15 cellular contexts compared by ENCODE assay signal in genomic region chr14:103501041-103501870, GRCh38. TPM values are rescaled to one million over a fixed set of nuclear protein-coding genes. Genes with fewer than 3 reads are reported as not detected.
DNase-seq lines count a peak whose midpoint lies in the region; ATAC-seq and TF ChIP-seq lines count a peak whose summit lies in the region.
"Had no signal": no experiment of that assay in that cellular context is flagged by ENCODE, and none has a peak within 500 bp of the region (broad histone marks: within the 10 kb centered on the region; RNA-seq: fewer than 3 reads in every experiment).

No MANE protein-coding gene starts in this region.

- POLR2A ChIA-PET in MCF 10A (lab: Yijun Ruan, JAX): interaction anchor here (0.8 kb wide), 1 partner anchor 9 kb away, joined by 3 read pairs; no protein-coding TSS in a partner anchor

- no peak for TF ChIP-seq POLR2A in adrenal gland (IDR thresholded peaks at IDR 0.05)

- in situ Hi-C loops in mammary epithelial cell (cut with MboI; ENCODE audit: low sequenced_read_pairs in 2 of 2): loop anchor here in 1 of 2 donors (5.0 kb wide), 1 partner anchor 56 kb away; no protein-coding TSS in a partner anchor

- no peaks in the 10 kb centered on the region for H3K27me3 Mint-ChIP-seq in MCF 10A (ENCODE audit: insufficient read depth, unreplicated experiment)
- no peaks in the 10 kb centered on the region for H3K27me3 Mint-ChIP-seq in stimulated activated memory B cell treated with anti-CD40 and anti-IgM and Interleukin-4, amounts not matched to agents 10 μg/mL and 1 μg/mL and 100 μg/mL, for 72 hours

- H3K27ac ChIP-seq in mammary epithelial cell (ENCODE audit: insufficient read depth, low read depth, low read length) (no peak overlapping the region), adrenal gland (no peak overlapping the region), temporal lobe (ENCODE audit: low read depth, low read length) (peak overlapping the region; percentile 38), left lung (no peak overlapping the region)
- H3K27ac ChIP-seq: cardiac muscle cell, KMS-11, parathyroid adenoma had no signal

- H3K4me1 ChIP-seq in mammary epithelial cell (ENCODE audit: insufficient read depth, low read length) (peaks cover 4% of the 10 kb centered on the region), adrenal gland (replicated peaks in 1 of 2) (peaks cover 0 to 16% of the 10 kb centered on the region in 2 donors), left lung (peaks cover 0 to 3% of the 10 kb centered on the region in 2 donors)
- H3K4me1 ChIP-seq: parathyroid adenoma had no signal

- DNase-seq in MCF 10A (ENCODE audit: unreplicated experiment): no peak
- DNase-seq in mammary epithelial cell: no peak
- DNase-seq in adrenal gland: peak in 4 of 7 donors; percentile 9 to 59 (median 17)
- DNase-seq in myocyte (ENCODE audit: low read depth): peak; percentile 95
- no peak for DNase-seq in anterior cingulate cortex (lab: John Stamatoyannopoulos, UW)
- DNase-seq in left lung: no peak
- DNase-seq: activated naive CD4-positive, alpha-beta T cell treated with anti-CD3 and anti-CD28 coated beads for 36 hours; NCI-H510A treated with DMSO at 0.1 percent for 48 hours; PC-3; SK-N-SH had no signal

- H3K36me3 Mint-ChIP-seq in MCF 10A (ENCODE audit: insufficient read depth, unreplicated experiment): peaks cover 78% of the 10 kb centered on the region
- H3K36me3 Mint-ChIP-seq in stimulated activated memory B cell treated with anti-CD40 and anti-IgM and Interleukin-4, amounts not matched to agents 10 μg/mL and 1 μg/mL and 100 μg/mL, for 72 hours: peaks cover 62% of the 10 kb centered on the region

- peaks cover 2% of the 10 kb centered on the region for H4K20me1 ChIP-seq in mammary epithelial cell (ENCODE audit: insufficient read depth, low read length)

- no peak overlapping the region for H3K4me2 ChIP-seq in mammary epithelial cell (ENCODE audit: insufficient read depth, low read depth, low read length)
- H3K4me2 ChIP-seq: KMS-11, SK-N-SH had no signal

- TF ChIP-seq CTCF in MCF 10A (IDR thresholded peaks at IDR 0.05; ENCODE audit: unreplicated experiment) (no peak), mammary epithelial cell (conservative IDR thresholded peaks at IDR 0.05 in 1 of 2, IDR thresholded peaks at IDR 0.05 in 1 of 2; ENCODE audit: extremely low read depth in 1 of 2, insufficient read depth in 1 of 2, low read depth in 1 of 2, low read length in 2 of 2) (no peak), adrenal gland (IDR thresholded peaks at IDR 0.05) (no peak), left lung (IDR thresholded peaks at IDR 0.05) (no peak)

- BruUV-seq in MCF 10A (replicated peaks; lab: Mats Ljungman, UMichigan) (no TSS peak), mammary epithelial cell (replicated peaks; lab: Mats Ljungman, UMichigan) (no TSS peak)

- no peak overlapping the region for H2AFZ ChIP-seq in mammary epithelial cell (ENCODE audit: low read depth, low read length)
- H2AFZ ChIP-seq: parathyroid adenoma had no signal

- peaks cover 35% of the 10 kb centered on the region for H3K36me3 ChIP-seq in mammary epithelial cell (ENCODE audit: insufficient read depth, low read length)
- peaks cover 4 to 67% of the 10 kb centered on the region in 2 donors for H3K36me3 ChIP-seq in adrenal gland (replicated peaks in 1 of 2)
- peaks cover 0 to 92% of the 10 kb centered on the region in 2 donors for H3K36me3 ChIP-seq in left lung

- 87% methylated on average over 8 of the region's 11 CpGs for WGBS in mammary epithelial cell (ENCODE audit: low coverage, missing lambda C conversion rate)
- WGBS in adrenal gland, 4 donors: 66 to 82% (median 75%) methylated on average over 10 to 11 of the region's 11 CpGs

- H3K4me3 ChIP-seq in mammary epithelial cell (replicated peaks in 1 of 3; ENCODE audit: insufficient read depth in 1 of 3, low read depth in 2 of 3, low read length in 3 of 3) (no peak overlapping the region), adrenal gland (no peak overlapping the region), left lung (no peak overlapping the region)
- H3K4me3 ChIP-seq: cardiac muscle cell had no signal

- H3K9ac ChIP-seq in mammary epithelial cell (ENCODE audit: insufficient read depth, low read length): no peak overlapping the region
- H3K9ac ChIP-seq: KMS-11, parathyroid adenoma, SK-N-SH had no signal

- no peak for ATAC-seq in left lung
- ATAC-seq in stimulated activated memory B cell treated with anti-CD40 and anti-IgM and Interleukin-4, amounts not matched to agents 10 μg/mL and 1 μg/mL and 100 μg/mL, for 72 hours: no peak
- ATAC-seq: PC-3 had no signal

- H3K27ac Mint-ChIP-seq in MCF 10A (ENCODE audit: low read depth, unreplicated experiment): peak overlapping the region; percentile 51
- no peak overlapping the region for H3K27ac Mint-ChIP-seq in stimulated activated memory B cell treated with anti-CD40 and anti-IgM and Interleukin-4, amounts not matched to agents 10 μg/mL and 1 μg/mL and 100 μg/mL, for 72 hours
- H3K27ac Mint-ChIP-seq: activated naive CD4-positive, alpha-beta T cell treated with anti-CD3 and anti-CD28 coated beads for 36 hours had no signal

- H3K9me3 Mint-ChIP-seq in MCF 10A (ENCODE audit: unreplicated experiment): no peaks in the 10 kb centered on the region
- H3K9me3 Mint-ChIP-seq in stimulated activated memory B cell treated with anti-CD40 and anti-IgM and Interleukin-4, amounts not matched to agents 10 μg/mL and 1 μg/mL and 100 μg/mL, for 72 hours: no peaks in the 10 kb centered on the region
- H3K9me3 Mint-ChIP-seq: activated naive CD4-positive, alpha-beta T cell treated with anti-CD3 and anti-CD28 coated beads for 36 hours had no signal

- H3K9me3 ChIP-seq in mammary epithelial cell (replicated peaks; ENCODE audit: insufficient read depth, low read length) (no peaks in the 10 kb centered on the region), adrenal gland (replicated peaks in 1 of 3) (no peaks in the 10 kb centered on the region), left lung (no peaks in the 10 kb centered on the region)
- H3K9me3 ChIP-seq: SK-N-SH had no signal

- no peak overlapping the region for H3K4me3 Mint-ChIP-seq in MCF 10A (ENCODE audit: unreplicated experiment)
- no peak overlapping the region for H3K4me3 Mint-ChIP-seq in stimulated activated memory B cell treated with anti-CD40 and anti-IgM and Interleukin-4, amounts not matched to agents 10 μg/mL and 1 μg/mL and 100 μg/mL, for 72 hours
- H3K4me3 Mint-ChIP-seq: activated naive CD4-positive, alpha-beta T cell treated with anti-CD3 and anti-CD28 coated beads for 36 hours had no signal

- intact Hi-C loops in MCF 10A (cut with micrococcal nuclease): no loop called here
- intact Hi-C loops in mammary epithelial cell (cut with micrococcal nuclease): no loop called here
- intact Hi-C loops in adrenal gland (cut with DNase I): loop anchor here (2.0 to 5.0 kb wide), 2 partner anchors 46 kb away; no protein-coding TSS in a partner anchor
- intact Hi-C loops in left lung (cut with DNase I): no loop called here

- H3K27me3 ChIP-seq in mammary epithelial cell (ENCODE audit: insufficient read depth, low read length) (no peaks in the 10 kb centered on the region), adrenal gland (no peaks in the 10 kb centered on the region), left lung (no peaks in the 10 kb centered on the region)
- H3K27me3 ChIP-seq: cardiac muscle cell had no signal

- H3K79me2 ChIP-seq in mammary epithelial cell (ENCODE audit: insufficient read depth, low read length): peaks cover 33% of the 10 kb centered on the region
- H3K79me2 ChIP-seq: parathyroid adenoma had no signal

- H3K4me1 Mint-ChIP-seq in MCF 10A (ENCODE audit: insufficient read depth, unreplicated experiment): peaks cover 8% of the 10 kb centered on the region
- peaks cover 9% of the 10 kb centered on the region for H3K4me1 Mint-ChIP-seq in stimulated activated memory B cell treated with anti-CD40 and anti-IgM and Interleukin-4, amounts not matched to agents 10 μg/mL and 1 μg/mL and 100 μg/mL, for 72 hours

- dilution Hi-C loops in mammary epithelial cell (cut with HindIII; ENCODE audit: low sequenced_read_pairs): no loop called here

- CTCF ChIA-PET in MCF 10A (lab: Yijun Ruan, JAX) (interaction anchor here (1.0 to 7.4 kb wide), 4 partner anchors 10 to 51 kb away, joined by 3 to 52 read pairs (median 4); no protein-coding TSS in a partner anchor), mammary epithelial cell (lab: Charles Lee; ENCODE audit: low non-redundant PET) (no interaction called here)

RNA-seq across cellular contexts. Expression of gene CKB, which starts 21.4 kb away (rescaled TPM):
- 5.7 and 8.5 TPM in 2 replicates for total RNA-seq in MCF 10A (2022)
- total RNA-seq in mammary epithelial cell: 10 to 100 TPM in 1 of 2 donors, 1 to 10 TPM in 1; 8.7 to 45.8 TPM
- polyA plus RNA-seq in mammary epithelial cell: 6.4 TPM
- polyA minus RNA-seq in mammary epithelial cell: not detected
- 100 to 1,000 TPM in 7 of 8 donors, 10 to 100 TPM in 1; 95.6 to 410 (median 198) TPM for total RNA-seq in adrenal gland
- 100 to 1,000 TPM in 2 of 3 donors, 10 to 100 TPM in 1; 11.0 to 383 (median 303) TPM for polyA plus RNA-seq in adrenal gland
- 1,659 and 1,729 TPM in 2 replicates for total RNA-seq in myocyte
- 486 TPM for polyA plus RNA-seq in myocyte (2012)
- 249 TPM for total RNA-seq in temporal lobe
- total RNA-seq in left lung: 100 to 1,000 TPM; 129 to 272 TPM

RNA-seq across cellular contexts. Expression of gene TRMT61A, which starts 27.7 kb away (rescaled TPM):
- total RNA-seq in MCF 10A (2022) (10.2 and 15.8 TPM in 2 replicates), mammary epithelial cell (10 to 100 TPM in 1 of 2 donors, 1 to 10 TPM in 1; 8.8 to 13.3 TPM), adrenal gland (10 to 100 TPM in 7 of 8 donors, 1 to 10 TPM in 1; 9.7 to 18.1 (median 13.5) TPM), myocyte (14.4 and 18.5 TPM in 2 replicates), temporal lobe (4.7 TPM), left lung (10 to 100 TPM in 1 of 2 donors, 1 to 10 TPM in 1; 8.6 to 12.6 TPM)
- polyA plus RNA-seq in mammary epithelial cell (7.7 TPM), adrenal gland (10 to 100 TPM in 2 of 3 donors, 1 to 10 TPM in 1; 2.5 to 26.0 (median 17.1) TPM)
- polyA minus RNA-seq in mammary epithelial cell: 3.9 TPM
- 14.1 TPM for polyA plus RNA-seq in myocyte (2012)

Comparison
In these comparisons a context has a peak if more than half of its experiments do, and no peak if none do; other contexts are left out.
1. DNase-seq: peak in adrenal gland (4 of 7) and myocyte (single experiment); none in MCF 10A (single experiment), mammary epithelial cell (single experiment), anterior cingulate cortex (0 of 58) and left lung (0 of 2).
2. intact Hi-C loops: an anchor here in adrenal gland (2.0 to 5.0 kb wide); none called in MCF 10A, mammary epithelial cell and left lung.